26 cellular contexts compared by ENCODE assay signal in the genomic region with DNA sequence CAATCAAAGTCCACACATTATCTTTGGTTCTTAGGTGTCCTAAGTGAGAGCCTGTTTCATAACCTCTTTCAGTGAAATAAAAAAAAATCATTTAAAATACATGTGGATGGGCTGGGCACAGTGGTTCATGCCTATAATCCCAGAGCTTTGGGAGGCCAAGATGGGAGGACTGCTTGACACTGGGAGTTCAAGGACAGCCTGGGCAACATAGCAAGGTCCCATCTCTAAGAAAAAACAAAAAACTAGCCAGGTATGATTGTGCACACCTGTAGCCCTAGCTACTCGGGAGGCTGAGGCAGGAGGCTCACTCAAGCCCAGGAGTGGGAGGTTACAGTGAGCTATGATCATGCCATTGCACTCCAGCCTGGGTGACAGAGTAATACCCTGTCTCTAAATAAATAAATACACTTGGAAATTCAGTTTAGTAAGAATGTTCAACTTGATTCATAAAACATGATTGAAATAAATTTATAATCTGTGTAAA.
"Had no signal": no experiment of that assay in that cellular context is flagged by ENCODE, and none has a peak within 500 bp of the region (broad histone marks: within the 10 kb centered on the region; RNA-seq: fewer than 3 reads in every experiment).

No MANE protein-coding gene starts in this region.

- H3K4me1 ChIP-seq: foreskin keratinocyte had no signal

- H3K27me3 ChIP-seq: brain microvascular endothelial cell, esophagus muscularis mucosa, foreskin keratinocyte, gastroesophageal sphincter had no signal

- H3K36me3 ChIP-seq: brain microvascular endothelial cell, esophagus muscularis mucosa, gastroesophageal sphincter had no signal

- H3K9me3 ChIP-seq: esophagus muscularis mucosa, gastroesophageal sphincter had no signal

- H3K4me3 ChIP-seq: esophagus muscularis mucosa, gastroesophageal sphincter had no signal

- ATAC-seq: activated naive CD4-positive, alpha-beta T cell treated with anti-CD3 and anti-CD28 coated beads, Interleukin-2, amount 50 U/mL, for 72 hours; activated T-cell treated with anti-CD3 and anti-CD28 coated beads, Interleukin-2, amount 50 U/mL, for 72 hours; effector memory CD8-positive, alpha-beta T cell; foreskin keratinocyte; gastroesophageal sphincter; T-helper 17 cell had no signal

- DNase-seq: activated CD4-positive, alpha-beta memory T cell treated with anti-CD3 and anti-CD28 coated beads, Interleukin-2, amount 10 ng/mL, durations not matched to agents 7 days and 5 days; activated CD4-positive, alpha-beta T cell treated with anti-CD3 and anti-CD28 coated beads for 1 hour; activated CD4-positive, alpha-beta T cell treated with anti-CD3 and anti-CD28 coated beads for 4 hours; activated CD4-positive, alpha-beta T cell treated with anti-CD3 and anti-CD28 coated beads, Interleukin-2, amount 10 ng/mL, durations not matched to agents 7 days and 5 days; activated CD4-positive, alpha-beta T cell treated with anti-CD3 and anti-CD28 coated beads, Interleukin-2, amount 50 U/mL, for 4 hours; activated CD8-positive, alpha-beta memory T cell treated with anti-CD3 and anti-CD28 coated beads, Interleukin-2, amount 50 U/mL, for 48 hours; activated gamma-delta T cell; activated naive CD4-positive, alpha-beta T cell; activated naive CD4-positive, alpha-beta T cell treated with anti-CD3 and anti-CD28 coated beads, Interleukin-2, amount 10 ng/mL, durations not matched to agents 7 days and 5 days; activated naive CD8-positive, alpha-beta T cell treated with anti-CD3 and anti-CD28 coated beads, Interleukin-2, amount 10 ng/mL, durations not matched to agents 7 days and 5 days; activated T-cell treated with anti-CD3 and anti-CD28 coated beads for 4 hours; activated T-cell treated with anti-CD3 and anti-CD28 coated beads, Interleukin-2, amount 50 U/mL, for 24 hours; activated T-cell treated with anti-CD3 and anti-CD28 coated beads, Interleukin-2, amount 50 U/mL, for 72 hours; brain microvascular endothelial cell; caudate nucleus; cortex of kidney; effector CD4-positive, alpha-beta T cell; effector memory CD8-positive, alpha-beta T cell; erythroblast; foreskin keratinocyte; T-helper 1 cell; T-helper 17 cell; T1000 had no signal

- H3K27ac ChIP-seq: brain microvascular endothelial cell, esophagus muscularis mucosa, foreskin keratinocyte, gastroesophageal sphincter had no signal
